20 cellular contexts compared by ENCODE assay signal in the genomic region with DNA sequence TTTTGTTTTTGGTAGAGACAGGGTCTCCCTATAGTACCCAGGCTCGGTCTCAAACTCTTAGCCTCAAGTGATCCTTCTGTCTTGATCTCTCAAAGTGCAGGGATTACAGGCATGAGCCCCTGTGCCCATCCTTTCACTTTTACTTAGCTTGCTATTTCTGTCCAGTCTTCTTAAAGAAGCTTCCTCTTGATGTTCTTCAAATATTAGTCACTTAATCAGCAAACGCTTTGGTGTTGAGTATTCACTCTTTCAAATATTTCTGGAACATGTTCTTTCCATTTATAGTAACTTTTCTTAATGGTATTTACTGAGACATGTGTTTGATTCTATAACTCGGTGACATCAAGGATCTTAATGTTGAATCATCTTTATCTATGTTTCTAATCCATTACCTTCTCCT.
"Had no signal": no experiment of that assay in that cellular context is flagged by ENCODE, and none has a peak within 500 bp of the region (broad histone marks: within the 10 kb centered on the region; RNA-seq: fewer than 3 reads in every experiment).

No MANE protein-coding gene starts in this region.

- ATAC-seq: activated CD8-positive, alpha-beta T cell treated with anti-CD3 and anti-CD28 coated beads for 36 hours; activated T-cell treated with anti-CD3 and anti-CD28 coated beads, Interleukin-2, amount 50 U/mL, for 4 hours; effector memory CD8-positive, alpha-beta T cell; gastroesophageal sphincter; natural killer cell had no signal

- H3K36me3 ChIP-seq: gastroesophageal sphincter, right atrium auricular region, thyroid gland had no signal

- H3K9me3 ChIP-seq: gastroesophageal sphincter, right atrium auricular region, thyroid gland had no signal

- H3K27ac Mint-ChIP-seq: activated B cell treated with CpG ODN at 0.5 μM for 24 hours; activated CD8-positive, alpha-beta T cell treated with anti-CD3 and anti-CD28 coated beads for 36 hours; activated naive CD4-positive, alpha-beta T cell treated with anti-CD3 and anti-CD28 coated beads, Interleukin-2, amount 50 U/mL, for 24 hours; brain; effector memory CD8-positive, alpha-beta T cell; natural killer cell had no signal

- H3K27me3 ChIP-seq: gastroesophageal sphincter, right atrium auricular region, thyroid gland had no signal

- H3K27me3 Mint-ChIP-seq: activated B cell treated with CpG ODN at 0.5 μM for 24 hours; activated CD8-positive, alpha-beta T cell treated with anti-CD3 and anti-CD28 coated beads for 36 hours; activated naive CD4-positive, alpha-beta T cell treated with anti-CD3 and anti-CD28 coated beads, Interleukin-2, amount 50 U/mL, for 24 hours; brain; effector memory CD8-positive, alpha-beta T cell had no signal

- H3K36me3 Mint-ChIP-seq: activated naive CD4-positive, alpha-beta T cell treated with anti-CD3 and anti-CD28 coated beads, Interleukin-2, amount 50 U/mL, for 24 hours; brain had no signal

- H3K4me1 Mint-ChIP-seq: activated B cell treated with CpG ODN at 0.5 μM for 24 hours; activated naive CD4-positive, alpha-beta T cell treated with anti-CD3 and anti-CD28 coated beads, Interleukin-2, amount 50 U/mL, for 24 hours; brain; natural killer cell had no signal

- DNase-seq: activated B cell treated with CpG ODN at 0.5 μM for 24 hours; activated CD4-positive, alpha-beta T cell treated with anti-CD3 and anti-CD28 coated beads for 48 hours; activated CD8-positive, alpha-beta T cell treated with anti-CD3 and anti-CD28 coated beads for 36 hours; activated effector memory CD4-positive, alpha-beta T cell treated with Interleukin-2 at 50 U/mL for 16 hours; activated T-cell treated with anti-CD3 and anti-CD28 coated beads, Interleukin-2, amount 50 U/mL, for 4 hours; dermis blood vessel endothelial cell; effector memory CD8-positive, alpha-beta T cell; kidney; mesenchymal stem cell; natural killer cell; nucleus accumbens; SW 1271; thyroid gland had no signal

- FAIRE-seq: kidney, TTC549, urothelium cell line had no signal

- H3K4me3 Mint-ChIP-seq: activated B cell treated with CpG ODN at 0.5 μM for 24 hours; activated CD8-positive, alpha-beta T cell treated with anti-CD3 and anti-CD28 coated beads for 36 hours; activated naive CD4-positive, alpha-beta T cell treated with anti-CD3 and anti-CD28 coated beads, Interleukin-2, amount 50 U/mL, for 24 hours; activated T-cell treated with anti-CD3 and anti-CD28 coated beads, Interleukin-2, amount 50 U/mL, for 4 hours; brain; effector memory CD8-positive, alpha-beta T cell; natural killer cell had no signal

- H3K4me3 ChIP-seq: gastroesophageal sphincter, right atrium auricular region, skin epidermis, thyroid gland had no signal

- H3K27ac ChIP-seq: gastroesophageal sphincter, right atrium auricular region, skin epidermis, thyroid gland had no signal

- H3K9me3 Mint-ChIP-seq: activated B cell treated with CpG ODN at 0.5 μM for 24 hours; activated naive CD4-positive, alpha-beta T cell treated with anti-CD3 and anti-CD28 coated beads, Interleukin-2, amount 50 U/mL, for 24 hours had no signal

- H3K4me1 ChIP-seq: gastroesophageal sphincter, right atrium auricular region, thyroid gland had no signal
